ENCODE assay signal across 24 cellular contexts in the genomic region with DNA sequence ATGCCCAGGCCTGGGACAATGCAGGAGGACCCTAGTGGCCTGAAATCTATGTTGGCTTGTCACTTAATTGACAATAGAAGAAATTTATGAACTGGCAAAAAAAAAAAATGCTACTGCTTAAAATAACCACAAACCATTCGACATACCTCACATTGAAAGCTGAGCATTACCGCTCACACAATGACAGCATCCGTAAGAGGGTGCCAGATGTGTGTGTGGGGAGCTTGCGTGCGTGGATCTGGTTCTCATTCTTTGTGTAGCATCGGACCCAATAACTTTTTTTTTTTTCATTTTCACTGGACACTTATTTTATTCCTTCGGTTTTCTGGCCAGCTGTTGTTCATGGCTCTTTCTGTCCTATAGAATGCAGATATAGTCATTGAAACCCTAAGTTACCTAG.
"Had no signal": no experiment of that assay in that cellular context is flagged by ENCODE, and none has a peak within 500 bp of the region (broad histone marks: within the 10 kb centered on the region; RNA-seq: fewer than 3 reads in every experiment).

No MANE protein-coding gene starts in this region.

- ATAC-seq: stimulated activated effector memory CD8-positive, alpha-beta T cell treated with anti-CD3 and anti-CD28 coated beads, Interleukin-12 subunit alpha, Interleukin-12 subunit beta, amount 100 ng/mL, for 72 hours; stimulated activated memory B cell treated with anti-CD40 and anti-IgM and Interleukin-4, amounts not matched to agents 10 μg/mL and 1 μg/mL and 100 μg/mL, for 72 hours; stimulated activated naive B cell treated with anti-CD40 and anti-IgM and Interleukin-4, amounts not matched to agents 10 μg/mL and 1 μg/mL and 100 μg/mL, for 72 hours; stimulated activated naive CD8-positive, alpha-beta T cell treated with anti-CD3 and anti-CD28 coated beads, Interleukin-15, amount 100 ng/mL, for 72 hours; stimulated activated naive CD8-positive, alpha-beta T cell treated with anti-CD3 and anti-CD28 coated beads, Interleukin-15, Interleukin-2, amounts not matched to agents 100 U/mL and 50 U/mL, for 24 hours; upper lobe of right lung had no signal

- H3K9me3 Mint-ChIP-seq: stimulated activated effector memory CD8-positive, alpha-beta T cell treated with anti-CD3 and anti-CD28 coated beads, Interleukin-12 subunit alpha, Interleukin-12 subunit beta, amount 100 ng/mL, for 72 hours; stimulated activated memory B cell treated with anti-CD40 and anti-IgM and Interleukin-4, amounts not matched to agents 10 μg/mL and 1 μg/mL and 100 μg/mL, for 72 hours; stimulated activated naive B cell treated with anti-CD40 and anti-IgM and Interleukin-4, amounts not matched to agents 10 μg/mL and 1 μg/mL and 100 μg/mL, for 72 hours; stimulated activated naive CD8-positive, alpha-beta T cell treated with anti-CD3 and anti-CD28 coated beads, Interleukin-15, Interleukin-2, amounts not matched to agents 100 ng/mL and 50 ng/mL, for 24 hours; type B pancreatic cell had no signal

- H3K4me3 Mint-ChIP-seq: stimulated activated effector memory CD8-positive, alpha-beta T cell treated with anti-CD3 and anti-CD28 coated beads, Interleukin-12 subunit alpha, Interleukin-12 subunit beta, amount 100 ng/mL, for 72 hours; stimulated activated memory B cell treated with anti-CD40 and anti-IgM and Interleukin-4, amounts not matched to agents 10 μg/mL and 1 μg/mL and 100 μg/mL, for 72 hours; stimulated activated naive B cell treated with anti-CD40 and anti-IgM and Interleukin-4, amounts not matched to agents 10 μg/mL and 1 μg/mL and 100 μg/mL, for 72 hours; stimulated activated naive CD8-positive, alpha-beta T cell treated with anti-CD3 and anti-CD28 coated beads, Interleukin-15, amount 100 ng/mL, for 72 hours; stimulated activated naive CD8-positive, alpha-beta T cell treated with anti-CD3 and anti-CD28 coated beads, Interleukin-15, Interleukin-2, amounts not matched to agents 100 ng/mL and 50 ng/mL, for 24 hours; type B pancreatic cell had no signal

- DNase-seq: stimulated activated CD4-positive, alpha-beta T cell treated with anti-CD3 and anti-CD28 coated beads, Interleukin-2, amount 100 ng/mL, for 48 hours; stimulated activated CD4-positive, alpha-beta T cell treated with anti-CD3 and anti-CD28 coated beads, Interleukin-4, amount 100 ng/mL, for 1 hour; stimulated activated CD4-positive, alpha-beta T cell treated with anti-CD3 and anti-CD28 coated beads, Interleukin-4, amount 100 ng/mL, for 24 hours; stimulated activated CD4-positive, alpha-beta T cell treated with anti-CD3 and anti-CD28 coated beads, Interleukin-4, amount 100 ng/mL, for 4 hours; stimulated activated CD8-positive, alpha-beta memory T cell treated with anti-CD3 and anti-CD28 coated beads, Interleukin-4, amount 100 ng/mL, for 48 hours; stimulated activated naive B cell treated with anti-CD40 and anti-IgM and Interleukin-4, amounts not matched to agents 10 μg/mL and 1 μg/mL and 100 μg/mL, for 72 hours; stimulated activated naive CD4-positive, alpha-beta T cell; stimulated activated naive CD4-positive, alpha-beta T cell treated with Interleukin-2 at 50 U/mL for 16 hours; stimulated activated naive CD8-positive, alpha-beta T cell treated with anti-CD3 and anti-CD28 coated beads, Interleukin-15, amount 100 ng/mL, for 72 hours; stimulated activated naive CD8-positive, alpha-beta T cell treated with anti-CD3 and anti-CD28 coated beads, Interleukin-15, Interleukin-2, amounts not matched to agents 100 U/mL and 50 U/mL, for 24 hours; stomach; substantia nigra; testis; thyroid gland; tibial artery; transverse colon; trophoblast cell; upper lobe of left lung; upper lobe of right lung; uterus had no signal

- H3K27ac Mint-ChIP-seq: stimulated activated effector memory CD8-positive, alpha-beta T cell treated with anti-CD3 and anti-CD28 coated beads, Interleukin-12 subunit alpha, Interleukin-12 subunit beta, amount 100 ng/mL, for 72 hours; stimulated activated memory B cell treated with anti-CD40 and anti-IgM and Interleukin-4, amounts not matched to agents 10 μg/mL and 1 μg/mL and 100 μg/mL, for 72 hours; stimulated activated naive B cell treated with anti-CD40 and anti-IgM and Interleukin-4, amounts not matched to agents 10 μg/mL and 1 μg/mL and 100 μg/mL, for 72 hours; stimulated activated naive CD8-positive, alpha-beta T cell treated with anti-CD3 and anti-CD28 coated beads, Interleukin-15, amount 100 ng/mL, for 72 hours; stimulated activated naive CD8-positive, alpha-beta T cell treated with anti-CD3 and anti-CD28 coated beads, Interleukin-15, Interleukin-2, amounts not matched to agents 100 ng/mL and 50 ng/mL, for 24 hours; type B pancreatic cell had no signal

- H3K36me3 Mint-ChIP-seq: stimulated activated effector memory CD8-positive, alpha-beta T cell treated with anti-CD3 and anti-CD28 coated beads, Interleukin-12 subunit alpha, Interleukin-12 subunit beta, amount 100 ng/mL, for 72 hours; stimulated activated memory B cell treated with anti-CD40 and anti-IgM and Interleukin-4, amounts not matched to agents 10 μg/mL and 1 μg/mL and 100 μg/mL, for 72 hours; type B pancreatic cell had no signal

- H3K4me1 Mint-ChIP-seq: stimulated activated memory B cell treated with anti-CD40 and anti-IgM and Interleukin-4, amounts not matched to agents 10 μg/mL and 1 μg/mL and 100 μg/mL, for 72 hours; stimulated activated naive CD8-positive, alpha-beta T cell treated with anti-CD3 and anti-CD28 coated beads, Interleukin-15, amount 100 ng/mL, for 72 hours had no signal
